In genomic region chr4:183789657-183790056, GRCh38 we compare ENCODE assay signal across 20 cellular contexts.
DNase-seq lines count a peak whose midpoint lies in the region; ATAC-seq and TF ChIP-seq lines count a peak whose summit lies in the region.
"Had no signal": no experiment of that assay in that cellular context is flagged by ENCODE, and none has a peak within 500 bp of the region (broad histone marks: within the 10 kb centered on the region; RNA-seq: fewer than 3 reads in every experiment).

No MANE protein-coding gene starts in this region.

- H3K9me3 Mint-ChIP-seq in natural killer cell treated with Interleukin-12 subunit alpha and Interleukin-12 subunit beta and Interleukin-15 and Interleukin-18, amount 100 ng/mL, for 72 hours: no peaks in the 10 kb centered on the region

- peak; percentile 69 for ATAC-seq in GM18868 (IDR thresholded peaks at IDR 0.05; ENCODE audit: unreplicated experiment)
- peak; percentile 79 for ATAC-seq in esophagus mucosa
- no peak for ATAC-seq in stimulated activated naive CD8-positive, alpha-beta T cell treated with anti-CD3 and anti-CD28 coated beads, Interleukin-15, Interleukin-2, amounts not matched to agents 100 U/mL and 50 U/mL, for 24 hours
- ATAC-seq in natural killer cell treated with Interleukin-12 subunit alpha and Interleukin-12 subunit beta and Interleukin-15 and Interleukin-18, amount 100 ng/mL, for 72 hours: no peak
- ATAC-seq: K562 had no signal

- no peak overlapping the region for H3K4me3 ChIP-seq in GM12864 (ENCODE audit: low read depth, low read length)
- H3K4me3 ChIP-seq: K562 had no signal

- no peaks in the 10 kb centered on the region for H3K36me3 Mint-ChIP-seq in natural killer cell treated with Interleukin-12 subunit alpha and Interleukin-12 subunit beta and Interleukin-15 and Interleukin-18, amount 100 ng/mL, for 72 hours
- H3K36me3 Mint-ChIP-seq: CD4-positive, CD25-positive, alpha-beta regulatory T cell; CD8-positive, alpha-beta memory T cell had no signal

- H3K4me3 Mint-ChIP-seq in natural killer cell treated with Interleukin-12 subunit alpha and Interleukin-12 subunit beta and Interleukin-15 and Interleukin-18, amount 100 ng/mL, for 72 hours: no peak overlapping the region
- H3K4me3 Mint-ChIP-seq: CD4-positive, CD25-positive, alpha-beta regulatory T cell; CD8-positive, alpha-beta memory T cell; H9 had no signal

- H3K27ac Mint-ChIP-seq in natural killer cell treated with Interleukin-12 subunit alpha and Interleukin-12 subunit beta and Interleukin-15 and Interleukin-18, amount 100 ng/mL, for 72 hours: no peak overlapping the region
- H3K27ac Mint-ChIP-seq: CD8-positive, alpha-beta memory T cell had no signal

- no peaks in the 10 kb centered on the region for H3K4me1 Mint-ChIP-seq in natural killer cell treated with Interleukin-12 subunit alpha and Interleukin-12 subunit beta and Interleukin-15 and Interleukin-18, amount 100 ng/mL, for 72 hours (ENCODE audit: low read depth in 2 of 2)
- H3K4me1 Mint-ChIP-seq: CD4-positive, CD25-positive, alpha-beta regulatory T cell; CD8-positive, alpha-beta memory T cell; H9 had no signal

- no peak for TF ChIP-seq CTCF in GM12864 (IDR thresholded peaks at IDR 0.05; ENCODE audit: low read depth, low read length, missing control alignments)

- H3K27me3 Mint-ChIP-seq in natural killer cell treated with Interleukin-12 subunit alpha and Interleukin-12 subunit beta and Interleukin-15 and Interleukin-18, amount 100 ng/mL, for 72 hours: peaks cover 29 to 47% of the 10 kb centered on the region in 2 donors

- DNase-seq in GM12864 (ENCODE audit: low read depth): peak; percentile 8
- peak; percentile 3 for DNase-seq in M059J (ENCODE audit: low read depth)
- DNase-seq in NCI-H187 treated with DMSO at 0.1 percent for 48 hours (lab: John Stamatoyannopoulos, UW): no peak
- no peak for DNase-seq in stimulated activated naive CD8-positive, alpha-beta T cell treated with anti-CD3 and anti-CD28 coated beads, Interleukin-15, Interleukin-2, amounts not matched to agents 100 U/mL and 50 U/mL, for 24 hours
- DNase-seq in natural killer cell treated with Interleukin-12 subunit alpha and Interleukin-12 subunit beta and Interleukin-15 and Interleukin-18, amount 100 ng/mL, for 72 hours (ENCODE audit: low spot score): no peak
- DNase-seq in T-helper 9 cell: no peak
- DNase-seq: ACHN; BE2C; C1 segment of cervical spinal cord; CD4-positive, CD25-positive, alpha-beta regulatory T cell; CD8-positive, alpha-beta memory T cell; COR-L47; DMS153; DMS79; GF-D8; H9; IMR-90 had no signal

Comparison
In these comparisons a context has a peak if more than half of its experiments do, and no peak if none do; other contexts are left out.
1. DNase-seq: peak in GM12864 (single experiment) and M059J (single experiment); none in NCI-H187 treated with DMSO at 0.1 percent for 48 hours (single experiment), stimulated activated naive CD8-positive, alpha-beta T cell treated with anti-CD3 and anti-CD28 coated beads, Interleukin-15, Interleukin-2, amounts not matched to agents 100 U/mL and 50 U/mL, for 24 hours (single experiment), natural killer cell treated with Interleukin-12 subunit alpha and Interleukin-12 subunit beta and Interleukin-15 and Interleukin-18, amount 100 ng/mL, for 72 hours (single experiment) and T-helper 9 cell (single experiment).
2. ATAC-seq: peak in GM18868 (single experiment) and esophagus mucosa (single experiment); none in stimulated activated naive CD8-positive, alpha-beta T cell treated with anti-CD3 and anti-CD28 coated beads, Interleukin-15, Interleukin-2, amounts not matched to agents 100 U/mL and 50 U/mL, for 24 hours (single experiment) and natural killer cell treated with Interleukin-12 subunit alpha and Interleukin-12 subunit beta and Interleukin-15 and Interleukin-18, amount 100 ng/mL, for 72 hours (0 of 2).